Comparison of ENCODE assay signal across 31 cellular contexts in the genomic region with DNA sequence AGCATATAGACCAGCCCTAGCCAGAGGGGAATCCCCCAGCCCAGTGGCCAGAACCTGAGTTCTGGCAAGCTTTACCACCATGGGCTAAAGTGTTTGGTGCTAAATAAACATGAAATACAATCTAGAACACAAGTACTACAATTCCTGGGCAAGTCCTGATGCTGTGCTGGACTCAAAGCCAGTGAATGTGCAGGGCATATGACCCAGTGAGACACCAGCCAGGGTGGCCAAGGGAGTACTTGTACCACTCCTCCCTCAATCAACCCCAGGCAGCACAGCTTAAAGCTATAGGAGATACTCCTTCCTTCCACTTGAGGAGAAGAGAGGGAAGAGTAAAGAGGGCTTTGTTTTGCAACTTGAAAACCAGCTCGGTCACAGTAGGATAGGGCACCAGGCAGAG.
"Had no signal": no experiment of that assay in that cellular context is flagged by ENCODE, and none has a peak within 500 bp of the region (broad histone marks: within the 10 kb centered on the region; RNA-seq: fewer than 3 reads in every experiment).

No MANE protein-coding gene starts in this region.

- H3K4me3 ChIP-seq: gastroesophageal sphincter, heart left ventricle, hepatocyte, left lung, mucosa of descending colon, ovary, right atrium auricular region, smooth muscle cell, tibial artery had no signal

- H3K27me3 Mint-ChIP-seq: dendritic cell treated with granulocyte-macrophage colony-stimulating factor and Interleukin-4, amounts not matched to agents 40 ng/mL and 50 ng/mL, for 4 days; naive B cell; stimulated activated naive CD8-positive, alpha-beta T cell treated with anti-CD3 and anti-CD28 coated beads, Interleukin-15, amount 100 ng/mL, for 72 hours; type B pancreatic cell had no signal

- H3K4me1 ChIP-seq: left lung, right atrium auricular region had no signal

- H3K27ac Mint-ChIP-seq: dendritic cell treated with granulocyte-macrophage colony-stimulating factor and Interleukin-4, amounts not matched to agents 40 ng/mL and 50 ng/mL, for 4 days; endodermal cell; mesothelial cell of epicardium; nephron; type B pancreatic cell had no signal

- H3K9me3 ChIP-seq: ovary had no signal

- H3K4me2 ChIP-seq: hepatocyte, smooth muscle cell had no signal

- H2AFZ ChIP-seq: hepatocyte had no signal

- DNase-seq: effector CD8-positive, alpha-beta T cell; endodermal cell; foreskin fibroblast; heart left ventricle; left cardiac atrium; left lung; mesenchymal stem cell; mucosa of descending colon; naive B cell; nucleus accumbens; ovary; posterior cingulate gyrus; stimulated activated CD4-positive, alpha-beta T cell treated with anti-CD3 and anti-CD28 coated beads, Interleukin-12 subunit alpha, Interleukin-12 subunit beta, amount 100 ng/mL, for 4 hours; stimulated activated CD4-positive, alpha-beta T cell treated with anti-CD3 and anti-CD28 coated beads, Interleukin-1b, Interleukin-23, amount 100 ng/mL, for 48 hours; stimulated activated CD4-positive, alpha-beta T cell treated with anti-CD3 and anti-CD28 coated beads, Interleukin-4, amount 100 ng/mL, for 1 hour; stimulated activated CD8-positive, alpha-beta memory T cell treated with anti-CD3 and anti-CD28 coated beads, Interleukin-4, amount 100 ng/mL, for 48 hours; stimulated activated naive CD4-positive, alpha-beta T cell; stimulated activated naive CD8-positive, alpha-beta T cell treated with anti-CD3 and anti-CD28 coated beads, Interleukin-15, amount 100 ng/mL, for 72 hours; tibial artery had no signal

- FAIRE-seq: colon, urothelium cell line had no signal

- H3K4me1 Mint-ChIP-seq: endodermal cell; mesothelial cell of epicardium; nephron; stimulated activated naive CD8-positive, alpha-beta T cell treated with anti-CD3 and anti-CD28 coated beads, Interleukin-15, amount 100 ng/mL, for 72 hours had no signal

- H3K27me3 ChIP-seq: gastroesophageal sphincter, heart left ventricle, hepatocyte, left lung, ovary, right atrium auricular region, tibial artery had no signal

- H3K4me3 Mint-ChIP-seq: dendritic cell treated with granulocyte-macrophage colony-stimulating factor and Interleukin-4, amounts not matched to agents 40 ng/mL and 50 ng/mL, for 4 days; endodermal cell; mesothelial cell of epicardium; nephron; stimulated activated naive CD8-positive, alpha-beta T cell treated with anti-CD3 and anti-CD28 coated beads, Interleukin-15, amount 100 ng/mL, for 72 hours; type B pancreatic cell had no signal

- H3K36me3 ChIP-seq: gastroesophageal sphincter, heart left ventricle, left lung, ovary, right atrium auricular region had no signal

- ATAC-seq: gastroesophageal sphincter; heart left ventricle; left cardiac atrium; left lung; mucosa of descending colon; sciatic nerve; stimulated activated naive CD8-positive, alpha-beta T cell treated with anti-CD3 and anti-CD28 coated beads, Interleukin-15, amount 100 ng/mL, for 72 hours had no signal

- H3K27ac ChIP-seq: epithelial cell of prostate, gastroesophageal sphincter, heart left ventricle, hepatocyte, left lung, ovary, right atrium auricular region, tibial artery had no signal
